Comparison of ENCODE assay signal across 1 cellular context in genomic region chr1:156750191-156750931, GRCh38.
TF ChIP-seq lines count a peak whose summit lies in the region.

No MANE protein-coding gene starts in this region.

TF ChIP-seq in GM12878, 131 proteins besides CTCF, POLR2A, EP300 and RAD21 (continued from another document):
- TF ChIP-seq CUX1 (IDR thresholded peaks at IDR 0.05; ENCODE audit: insufficient replicate concordance, low read depth, low read length) (no peak), USF2 (IDR thresholded peaks at IDR 0.05; ENCODE audit: borderline replicate concordance, low read depth, low read length) (no peak), ZNF384 (IDR thresholded peaks at IDR 0.05; ENCODE audit: borderline replicate concordance, low read depth, low read length) (no peak), PKNOX1 (IDR thresholded peaks at IDR 0.05) (no peak), CBX5 (IDR thresholded peaks at IDR 0.05; ENCODE audit: low read depth) (no peak), PML (IDR thresholded peaks at IDR 0.05; ENCODE audit: low read length) (no peak), YBX1 (IDR thresholded peaks at IDR 0.05) (no peak)
